Comparison of ENCODE assay signal across 8 cellular contexts in the genomic region with DNA sequence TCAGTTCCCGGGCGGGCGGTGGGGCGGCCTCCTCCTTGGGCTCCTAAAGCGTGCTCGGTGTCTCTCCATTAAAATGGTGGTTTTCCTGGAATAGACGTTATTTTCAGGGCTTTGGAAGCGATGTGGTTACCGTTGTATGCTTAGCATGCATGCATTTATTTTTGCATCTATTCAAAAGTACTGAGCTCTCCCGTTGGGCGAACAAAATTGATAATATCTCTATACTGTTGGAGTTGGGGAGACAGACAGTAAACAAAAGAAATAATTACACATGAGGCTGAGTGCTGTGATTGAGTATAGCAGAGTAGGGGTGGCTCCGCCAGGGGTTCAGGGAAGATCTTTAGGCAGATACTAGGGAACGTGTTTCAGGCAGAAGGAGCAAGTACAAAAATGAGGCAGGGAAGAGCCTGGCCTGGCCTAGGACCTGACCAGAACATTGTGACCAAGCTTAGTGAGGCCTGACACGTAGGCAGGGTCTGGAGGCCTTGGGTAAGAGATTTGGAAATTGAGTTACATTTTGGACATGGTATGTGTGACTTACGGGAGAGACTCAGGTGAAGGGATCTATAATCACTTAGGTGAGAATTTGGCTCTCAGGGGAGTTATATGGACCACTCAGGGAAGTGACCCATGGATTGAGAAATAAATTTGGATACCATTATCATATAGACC. TPM values are rescaled to one million over a fixed set of nuclear protein-coding genes. Genes with fewer than 3 reads are reported as not detected.
DNase-seq lines count a peak whose midpoint lies in the region; ATAC-seq, FAIRE-seq and TF ChIP-seq lines count a peak whose summit lies in the region.

No MANE protein-coding gene starts in this region.

- no peaks in the 10 kb centered on the region for H3K9me3 Mint-ChIP-seq in T-cell

- CTCF ChIA-PET in A549 (lab: Yijun Ruan, JAX) (interaction anchor here (0.9 to 1.8 kb wide), 4 partner anchors 9 to 219 kb away, joined by 3 to 5 read pairs (median 3); no protein-coding TSS in a partner anchor), T-cell (lab: Charles Lee) (interaction anchor here in 1 of 2 donors (0.7 to 1.3 kb wide), 4 partner anchors 13 to 169 kb away, joined by 3 to 6 read pairs (median 3); a partner anchor contains a TSS)

- no peak for FAIRE-seq in A549 (lab: Jason Lieb, UNC)

- TF ChIP-seq EP300 in A549 (IDR thresholded peaks at IDR 0.05), result no peak

- TF ChIP-seq POLR2A in A549 (IDR thresholded peaks at IDR 0.05; ENCODE audit: low read length), result peak; percentile 56

- H3K27ac ChIP-seq in A549, result peak overlapping the region; percentile 92 to 94
- H3K27ac ChIP-seq in thymus (ENCODE audit: low read depth), result peak overlapping the region; percentile 31

- ATAC-seq in A549 (peak; percentile 16; a peak in 3 of 6 replicates), GM21360 (IDR thresholded peaks at IDR 0.05; ENCODE audit: unreplicated experiment) (peak; percentile 6), T-cell (replicated peaks in 1 of 4) (no peak), HG02759 (IDR thresholded peaks at IDR 0.05; ENCODE audit: unreplicated experiment) (no peak)
- no peak for ATAC-seq in activated CD4-positive, CD25-positive, alpha-beta regulatory T cell treated with anti-CD3 and anti-CD28 coated beads, Interleukin-2, amount 50 U/mL, for 24 hours

- no peaks in the 10 kb centered on the region for H3K36me3 ChIP-seq in thymus (ENCODE audit: control insufficient read depth, insufficient read depth)

- no peak for TF ChIP-seq CTCF in A549 (IDR thresholded peaks at IDR 0.05)

- no peak for DNase-seq in A549 (ENCODE audit: low read depth in 1 of 2, low spot score in 1 of 2)
- no peak for DNase-seq in T-cell
- DNase-seq in NCI-H2196 treated with DMSO at 0.1 percent for 48 hours (lab: John Stamatoyannopoulos, UW; ENCODE audit: unreplicated experiment), result no peak

- H3K4me1 ChIP-seq in A549 (peaks cover 26% of the 10 kb centered on the region), thymus (ENCODE audit: control insufficient read depth, insufficient read depth, low read length) (peaks cover 9% of the 10 kb centered on the region)

- TF ChIP-seq RAD21 in A549 (conservative IDR thresholded peaks at IDR 0.05 in 1 of 2, IDR thresholded peaks at IDR 0.05 in 1 of 2), result no peak

- peaks cover 27 to 43% (median 29%) of the 10 kb centered on the region in 3 donors for H3K4me1 Mint-ChIP-seq in T-cell

- 10% methylated on average over 15 of the region's 15 CpGs for WGBS in A549 (ENCODE audit: missing lambda C conversion rate)
- 21% methylated on average over 15 of the region's 15 CpGs for WGBS in thymus

- peak overlapping the region; percentile 73 to 82 (median 82) for H3K4me3 Mint-ChIP-seq in T-cell

- H3K27ac Mint-ChIP-seq in T-cell, result peak overlapping the region; percentile 44 to 62

- no peaks in the 10 kb centered on the region for H3K27me3 ChIP-seq in thymus (ENCODE audit: control insufficient read depth, insufficient read depth)

- no peaks in the 10 kb centered on the region for H3K27me3 Mint-ChIP-seq in T-cell

- H3K4me2 ChIP-seq in A549, result peak overlapping the region; percentile 92

- H3K36me3 Mint-ChIP-seq in T-cell, result no peaks in the 10 kb centered on the region

- peak overlapping the region; percentile 65 for H3K4me3 ChIP-seq in A549
- H3K4me3 ChIP-seq in iPS-11a (ENCODE audit: low read depth, low read length), result peak overlapping the region; percentile 69
- peak overlapping the region; percentile 57 for H3K4me3 ChIP-seq in thymus (ENCODE audit: low read length)

- H3K9me3 ChIP-seq in A549, result no peaks in the 10 kb centered on the region
- no peaks in the 10 kb centered on the region for H3K9me3 ChIP-seq in thymus (ENCODE audit: control insufficient read depth)

- POLR2A ChIA-PET in A549 (lab: Yijun Ruan, JAX), result interaction anchor here (0.6 to 2.1 kb wide), 6 partner anchors 9 to 78 kb away, joined by 3 to 15 read pairs (median 4); no protein-coding TSS in a partner anchor
- POLR2A ChIA-PET in T-cell (lab: Charles Lee), result interaction anchor here (0.6 to 2.3 kb wide), 5 partner anchors 11 to 425 kb away, joined by 3 to 11 read pairs (median 5); a partner anchor contains a TSS

TF ChIP-seq in A549, 52 proteins besides CTCF, POLR2A, EP300 and RAD21:
- TF ChIP-seq JUN (IDR thresholded peaks at IDR 0.05), result no peak; a peak in 1 of 5 replicates
- TF ChIP-seq NPAS2 (CRISPR knock-in tag; IDR thresholded peaks at IDR 0.05; ENCODE audit: borderline replicate concordance), result no peak
- no peak for TF ChIP-seq BHLHE40 (IDR thresholded peaks at IDR 0.05; ENCODE audit: low read depth, low read length)
- TF ChIP-seq, protein P1, sequence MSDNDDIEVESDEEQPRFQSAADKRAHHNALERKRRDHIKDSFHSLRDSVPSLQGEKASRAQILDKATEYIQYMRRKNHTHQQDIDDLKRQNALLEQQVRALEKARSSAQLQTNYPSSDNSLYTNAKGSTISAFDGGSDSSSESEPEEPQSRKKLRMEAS (IDR thresholded peaks at IDR 0.05), result peak; percentile 71
- TF ChIP-seq MYC (IDR thresholded peaks at IDR 0.05; ENCODE audit: borderline replicate concordance, low read length), result no peak

RNA-seq across cellular contexts. Expression of a gene that starts 0.7 kb away (rescaled TPM):
- polyA plus RNA-seq in A549 (2011; rRNA removed), result 41.5 and 53.3 TPM in 2 replicates
- polyA plus RNA-seq in A549 (2012; cell fraction: cytosol; rRNA removed), result 50.1 and 50.3 TPM in 2 replicates
- polyA plus RNA-seq in A549 (2012; cell fraction: nucleus; rRNA removed), result 48.9 and 62.9 TPM in 2 replicates
- polyA plus RNA-seq in A549 (2017; fragmentation: RNase III; extraction: RNeasy Plus Mini Kit Qiagen cat#74134 plus additional on column Dnase treatment), result 43.0 to 47.1 TPM (median 45.4 TPM) in 3 replicates
- polyA minus RNA-seq in A549 (2011; rRNA and poly(A)+ RNA removed), result 38.6 and 44.3 TPM in 2 replicates
- 1 to 10 TPM; 1.9 to 5.5 (median 4.0) TPM for total RNA-seq in T-cell
- 3.1 TPM for polyA plus RNA-seq in thymus

RNA-seq across cellular contexts. Expression of a gene that starts 11.1 kb away (rescaled TPM):
- not detected in 2 replicates for polyA plus RNA-seq in A549 (2011; rRNA removed)
- not detected in 2 replicates for polyA plus RNA-seq in A549 (2012; cell fraction: cytosol; rRNA removed)
- not detected in 2 replicates for polyA plus RNA-seq in A549 (2012; cell fraction: nucleus; rRNA removed)
- polyA plus RNA-seq in A549 (2017; fragmentation: RNase III; extraction: RNeasy Plus Mini Kit Qiagen cat#74134 plus additional on column Dnase treatment), result not detected in 3 replicates
- not detected in 2 replicates for polyA minus RNA-seq in A549 (2011; rRNA and poly(A)+ RNA removed)
- total RNA-seq in T-cell, result 10 to 100 TPM in 4 of 5 donors, 1 to 10 TPM in 1; 3.9 to 13.7 (median 12.7) TPM
- 1.9 TPM for polyA plus RNA-seq in thymus

RNA-seq across cellular contexts. Expression of a gene that starts 30.9 kb away (rescaled TPM):
- polyA plus RNA-seq in A549 (2011; rRNA removed) (202 and 315 TPM in 2 replicates), A549 (2017; fragmentation: RNase III; extraction: RNeasy Plus Mini Kit Qiagen cat#74134 plus additional on column Dnase treatment) (118 to 128 TPM (median 124 TPM) in 3 replicates), thymus (105 TPM)
- polyA plus RNA-seq in A549 (2012; cell fraction: cytosol; rRNA removed), result 194 and 218 TPM in 2 replicates
- polyA plus RNA-seq in A549 (2012; cell fraction: nucleus; rRNA removed), result 571 and 581 TPM in 2 replicates
- 553 and 613 TPM in 2 replicates for polyA minus RNA-seq in A549 (2011; rRNA and poly(A)+ RNA removed)
- total RNA-seq in T-cell, result 100 to 1,000 TPM; 200 to 254 (median 203) TPM

Comparison
In these comparisons a context has a peak if more than half of its experiments do, and no peak if none do; other contexts are left out.
1. ATAC-seq: peak in A549 (2 of 2) and GM21360 (single experiment); none in T-cell (0 of 4), activated CD4-positive, CD25-positive, alpha-beta regulatory T cell treated with anti-CD3 and anti-CD28 coated beads, Interleukin-2, amount 50 U/mL, for 24 hours (0 of 2) and HG02759 (single experiment).
2. RNA of a gene that starts 0.7 kb away (polyA plus RNA-seq): 41.5 to 62.9 TPM in A549; 3.1 TPM in thymus (single experiment); every median in the first group is over 10 times any median in the second.
3. Peak in every context shown above with its lines, with median percentiles within 50 percentile points of each other: H3K4me3 ChIP-seq.